ENCODE assay signal across 19 cellular contexts in genomic region chr20:24840121-24840713, GRCh38.
DNase-seq lines count a peak whose midpoint lies in the region; ATAC-seq lines count a peak whose summit lies in the region.
"Had no signal": no experiment of that assay in that cellular context is flagged by ENCODE, and none has a peak within 500 bp of the region (broad histone marks: within the 10 kb centered on the region; RNA-seq: fewer than 3 reads in every experiment).

No MANE protein-coding gene starts in this region.

- no peak overlapping the region for H3K4me3 Mint-ChIP-seq in activated CD4-positive, alpha-beta memory T cell treated with anti-CD3 and anti-CD28 coated beads, Interleukin-2, amount 10 ng/mL, durations not matched to agents 7 days and 5 days
- H3K4me3 Mint-ChIP-seq: activated B cell treated with CpG ODN at 0.5 μM for 24 hours; CD4-positive, CD25-positive, alpha-beta regulatory T cell had no signal

- CTCF ChIA-PET in activated CD4-positive, alpha-beta memory T cell treated with anti-CD3 and anti-CD28 coated beads, Interleukin-2, amount 10 ng/mL, durations not matched to agents 7 days and 5 days (lab: Charles Lee), result no interaction called here

- DNase-seq in EH (ENCODE audit: low read depth), result peak; percentile 3
- peak; percentile 45 for DNase-seq in kidney tubule cell (ENCODE audit: low spot score)
- DNase-seq in activated CD4-positive, alpha-beta T cell treated with anti-CD3 and anti-CD28 coated beads for 1 hour, result no peak
- DNase-seq in activated CD4-positive, alpha-beta memory T cell treated with anti-CD3 and anti-CD28 coated beads, Interleukin-2, amount 10 ng/mL, durations not matched to agents 7 days and 5 days, result no peak
- DNase-seq in hepatic stellate cell (ENCODE audit: low spot score), result no peak
- DNase-seq: activated B cell treated with CpG ODN at 0.5 μM for 24 hours; activated CD4-positive, alpha-beta T cell treated with anti-CD3 and anti-CD28 coated beads, Interleukin-2, amount 50 U/mL, for 48 hours; activated gamma-delta T cell treated with Interleukin-2 at 50 U/mL for 16 hours; body of pancreas; CD4-positive, CD25-positive, alpha-beta regulatory T cell; heart right ventricle; left ventricle myocardium superior; NCI-H1092; NCI-H187 treated with DMSO at 0.1 percent for 48 hours; NCI-H748 treated with DMSO at 0.1 percent for 48 hours; stimulated activated CD4-positive, alpha-beta T cell treated with anti-CD3 and anti-CD28 coated beads, Interleukin-1b, Interleukin-23, amount 100 ng/mL, for 48 hours had no signal

- H3K27ac Mint-ChIP-seq in activated CD4-positive, alpha-beta memory T cell treated with anti-CD3 and anti-CD28 coated beads, Interleukin-2, amount 10 ng/mL, durations not matched to agents 7 days and 5 days, result no peak overlapping the region
- H3K27ac Mint-ChIP-seq: activated B cell treated with CpG ODN at 0.5 μM for 24 hours; CD4-positive, CD25-positive, alpha-beta regulatory T cell had no signal

- ATAC-seq in GM19438 (IDR thresholded peaks at IDR 0.05; ENCODE audit: low read depth, unreplicated experiment) (peak; percentile 41), HG03196 (IDR thresholded peaks at IDR 0.05; ENCODE audit: unreplicated experiment) (peak; percentile 29), HG02642 (IDR thresholded peaks at IDR 0.05; ENCODE audit: poor library complexity, unreplicated experiment) (no peak)
- ATAC-seq: body of pancreas, heart right ventricle, left ventricle myocardium superior had no signal

- no peaks in the 10 kb centered on the region for H3K9me3 Mint-ChIP-seq in activated CD4-positive, alpha-beta memory T cell treated with anti-CD3 and anti-CD28 coated beads, Interleukin-2, amount 10 ng/mL, durations not matched to agents 7 days and 5 days

- H3K27me3 Mint-ChIP-seq in activated CD4-positive, alpha-beta memory T cell treated with anti-CD3 and anti-CD28 coated beads, Interleukin-2, amount 10 ng/mL, durations not matched to agents 7 days and 5 days, result peaks cover 17% of the 10 kb centered on the region

- H3K4me1 Mint-ChIP-seq in activated CD4-positive, alpha-beta memory T cell treated with anti-CD3 and anti-CD28 coated beads, Interleukin-2, amount 10 ng/mL, durations not matched to agents 7 days and 5 days, result peaks cover 10% of the 10 kb centered on the region
- H3K4me1 Mint-ChIP-seq: CD4-positive, CD25-positive, alpha-beta regulatory T cell had no signal

- POLR2A ChIA-PET in activated CD4-positive, alpha-beta memory T cell treated with anti-CD3 and anti-CD28 coated beads, Interleukin-2, amount 10 ng/mL, durations not matched to agents 7 days and 5 days (lab: Charles Lee), result no interaction called here

- no peaks in the 10 kb centered on the region for H3K36me3 Mint-ChIP-seq in activated CD4-positive, alpha-beta memory T cell treated with anti-CD3 and anti-CD28 coated beads, Interleukin-2, amount 10 ng/mL, durations not matched to agents 7 days and 5 days (ENCODE audit: low read depth)
- H3K36me3 Mint-ChIP-seq: CD4-positive, CD25-positive, alpha-beta regulatory T cell had no signal

Comparison
In these comparisons a context has a peak if more than half of its experiments do, and no peak if none do; other contexts are left out.
1. DNase-seq: peak in EH (single experiment) and kidney tubule cell (single experiment); none in activated CD4-positive, alpha-beta T cell treated with anti-CD3 and anti-CD28 coated beads for 1 hour (single experiment), activated CD4-positive, alpha-beta memory T cell treated with anti-CD3 and anti-CD28 coated beads, Interleukin-2, amount 10 ng/mL, durations not matched to agents 7 days and 5 days (single experiment) and hepatic stellate cell (single experiment).